ENCODE assay signal across 17 cellular contexts in genomic region chr6:142333431-142333830, GRCh38. TPM values are rescaled to one million over a fixed set of nuclear protein-coding genes. Genes with fewer than 3 reads are reported as not detected.
DNase-seq lines count a peak whose midpoint lies in the region; ATAC-seq, FAIRE-seq and TF ChIP-seq lines count a peak whose summit lies in the region.
"Had no signal": no experiment of that assay in that cellular context is flagged by ENCODE, and none has a peak within 500 bp of the region (broad histone marks: within the 10 kb centered on the region; RNA-seq: fewer than 3 reads in every experiment).

No MANE protein-coding gene starts in this region.

- intact Hi-C loops in MCF 10A (cut with micrococcal nuclease) (no loop called here), mammary epithelial cell (cut with micrococcal nuclease) (no loop called here), vagina (cut with DNase I) (no loop called here)

- H3K36me3 ChIP-seq in mammary epithelial cell (ENCODE audit: insufficient read depth, low read length) (no peaks in the 10 kb centered on the region), vagina (no peaks in the 10 kb centered on the region)
- H3K36me3 ChIP-seq: BLaER1, HAP-1 had no signal

- H3K4me1 ChIP-seq in mammary epithelial cell (ENCODE audit: insufficient read depth, low read length) (peaks cover 25% of the 10 kb centered on the region), vagina (no peaks in the 10 kb centered on the region)
- H3K4me1 ChIP-seq: BLaER1 had no signal

- H3K9me3 ChIP-seq in mammary epithelial cell (replicated peaks; ENCODE audit: insufficient read depth, low read length) = no peaks in the 10 kb centered on the region
- no peaks in the 10 kb centered on the region for H3K9me3 ChIP-seq in vagina
- H3K9me3 ChIP-seq: BLaER1, Caco-2, HAP-1 had no signal

- 92% methylated on average over 2 of the region's 2 CpGs for WGBS in mammary epithelial cell (ENCODE audit: low coverage, missing lambda C conversion rate)

- H3K36me3 Mint-ChIP-seq in MCF 10A (ENCODE audit: insufficient read depth, unreplicated experiment) (no peaks in the 10 kb centered on the region), type B pancreatic cell (no peaks in the 10 kb centered on the region)
- H3K36me3 Mint-ChIP-seq: CD14-positive monocyte; CD4-positive, alpha-beta memory T cell had no signal

- peaks cover 30% of the 10 kb centered on the region for H3K79me2 ChIP-seq in mammary epithelial cell (ENCODE audit: insufficient read depth, low read length)

- CTCF ChIA-PET in MCF 10A (lab: Yijun Ruan, JAX) = interaction anchor here (0.6 kb wide), 1 partner anchor 169 kb away, joined by 3 read pairs; no protein-coding TSS in a partner anchor
- CTCF ChIA-PET in mammary epithelial cell (lab: Charles Lee; ENCODE audit: low non-redundant PET) = interaction anchor here (0.6 kb wide), 1 partner anchor 18 kb away, joined by 11 read pairs; no protein-coding TSS in a partner anchor

- H3K27ac Mint-ChIP-seq in MCF 10A (ENCODE audit: low read depth, unreplicated experiment) (no peak overlapping the region), type B pancreatic cell (no peak overlapping the region)
- H3K27ac Mint-ChIP-seq: CD14-positive monocyte; CD4-positive, alpha-beta memory T cell had no signal

- POLR2A ChIA-PET in MCF 10A (lab: Yijun Ruan, JAX) = interaction anchor here (1.0 kb wide), 1 partner anchor 9 kb away, joined by 5 read pairs; no protein-coding TSS in a partner anchor

- no peak overlapping the region for H2AFZ ChIP-seq in mammary epithelial cell (ENCODE audit: low read depth, low read length)
- H2AFZ ChIP-seq: GM23248 had no signal

- TF ChIP-seq CTCF in MCF 10A (IDR thresholded peaks at IDR 0.05; ENCODE audit: unreplicated experiment) = no peak
- TF ChIP-seq CTCF in mammary epithelial cell (conservative IDR thresholded peaks at IDR 0.05 in 1 of 2, IDR thresholded peaks at IDR 0.05 in 1 of 2; ENCODE audit: extremely low read depth in 1 of 2, insufficient read depth in 1 of 2, low read depth in 1 of 2, low read length in 2 of 2) = no peak
- no peak for TF ChIP-seq CTCF in vagina (IDR thresholded peaks at IDR 0.05)
- no peak for TF ChIP-seq CTCF in type B pancreatic cell (conservative IDR thresholded peaks at IDR 0.05)

- BruUV-seq in MCF 10A (replicated peaks; lab: Mats Ljungman, UMichigan) = no TSS peak
- no TSS peak for BruUV-seq in mammary epithelial cell (replicated peaks; lab: Mats Ljungman, UMichigan)

- H3K27ac ChIP-seq in mammary epithelial cell (ENCODE audit: insufficient read depth, low read depth, low read length) = no peak overlapping the region
- H3K27ac ChIP-seq in vagina = no peak overlapping the region
- H3K27ac ChIP-seq: 22Rv1, BLaER1, GM23248 had no signal

- dilution Hi-C loops in mammary epithelial cell (cut with HindIII; ENCODE audit: low sequenced_read_pairs) = no loop called here

- peak; percentile 13 for DNase-seq in MCF 10A (ENCODE audit: unreplicated experiment)
- no peak for DNase-seq in mammary epithelial cell
- DNase-seq in NCI-H226 = peak; percentile 28
- no peak for DNase-seq in vagina (ENCODE audit: extremely low spot score in 2 of 2)
- DNase-seq in type B pancreatic cell (ENCODE audit: extremely low spot score, unreplicated experiment) = no peak
- DNase-seq: Caco-2; CD4-positive, alpha-beta memory T cell; GM23248 had no signal

- no peaks in the 10 kb centered on the region for H4K20me1 ChIP-seq in mammary epithelial cell (ENCODE audit: insufficient read depth, low read length)
- H4K20me1 ChIP-seq: BLaER1 had no signal

- no peaks in the 10 kb centered on the region for H3K9me3 Mint-ChIP-seq in MCF 10A (ENCODE audit: unreplicated experiment)
- no peaks in the 10 kb centered on the region for H3K9me3 Mint-ChIP-seq in type B pancreatic cell
- H3K9me3 Mint-ChIP-seq: CD14-positive monocyte; CD4-positive, alpha-beta memory T cell had no signal

- H3K27me3 Mint-ChIP-seq in MCF 10A (ENCODE audit: insufficient read depth, unreplicated experiment) = no peaks in the 10 kb centered on the region
- no peaks in the 10 kb centered on the region for H3K27me3 Mint-ChIP-seq in type B pancreatic cell

- H3K27me3 ChIP-seq in mammary epithelial cell (ENCODE audit: insufficient read depth, low read length) (no peaks in the 10 kb centered on the region), vagina (no peaks in the 10 kb centered on the region)
- H3K27me3 ChIP-seq: BLaER1 had no signal

- no peak overlapping the region for H3K4me3 ChIP-seq in mammary epithelial cell (replicated peaks in 1 of 3; ENCODE audit: insufficient read depth in 1 of 3, low read depth in 2 of 3, low read length in 3 of 3)
- H3K4me3 ChIP-seq in vagina = no peak overlapping the region
- H3K4me3 ChIP-seq: BLaER1, GM23248, HAP-1 had no signal

- H3K4me1 Mint-ChIP-seq in MCF 10A (ENCODE audit: insufficient read depth, unreplicated experiment) = no peaks in the 10 kb centered on the region
- H3K4me1 Mint-ChIP-seq in type B pancreatic cell (ENCODE audit: unreplicated experiment) = peaks cover 15% of the 10 kb centered on the region
- H3K4me1 Mint-ChIP-seq: CD14-positive monocyte had no signal

- TF ChIP-seq POLR2A in vagina (IDR thresholded peaks at IDR 0.05) = no peak

- no peak for ATAC-seq in HG03139 (IDR thresholded peaks at IDR 0.05; ENCODE audit: unreplicated experiment)

- no peak overlapping the region for H3K9ac ChIP-seq in mammary epithelial cell (ENCODE audit: insufficient read depth, low read length)
- H3K9ac ChIP-seq: BLaER1, GM23248 had no signal

- in situ Hi-C loops in mammary epithelial cell (cut with MboI; ENCODE audit: low sequenced_read_pairs in 2 of 2) = no loop called here

- peak; percentile 90 for FAIRE-seq in TTC549 (lab: Jason Lieb, UNC)
- FAIRE-seq: D721Med, G401.6, GM12891 had no signal

- H3K4me3 Mint-ChIP-seq in MCF 10A (ENCODE audit: unreplicated experiment) (no peak overlapping the region), type B pancreatic cell (no peak overlapping the region)
- H3K4me3 Mint-ChIP-seq: CD14-positive monocyte; CD4-positive, alpha-beta memory T cell had no signal

- H3K4me2 ChIP-seq in mammary epithelial cell (ENCODE audit: insufficient read depth, low read depth, low read length) = no peak overlapping the region
- H3K4me2 ChIP-seq: BLaER1 had no signal

RNA-seq across cellular contexts. Expression of gene ADGRG6, which starts 31.6 kb away (rescaled TPM):
- total RNA-seq in MCF 10A (2022) = 28.8 and 44.2 TPM in 2 replicates
- 10 to 100 TPM; 23.5 to 28.5 TPM for total RNA-seq in mammary epithelial cell
- 18.4 TPM for polyA plus RNA-seq in mammary epithelial cell
- polyA minus RNA-seq in mammary epithelial cell = 56.3 TPM
- 22.6 TPM for total RNA-seq in vagina
- total RNA-seq in type B pancreatic cell (ENCODE audit: low replicate concordance) = 26.7 and 72.3 TPM in 2 replicates
- polyA plus RNA-seq: CD4-positive, alpha-beta memory T cell had no signal

Comparison
In these comparisons a context has a peak if more than half of its experiments do, and no peak if none do; other contexts are left out.
1. DNase-seq: peak in MCF 10A (single experiment) and NCI-H226 (single experiment); none in mammary epithelial cell (single experiment), vagina (0 of 2) and type B pancreatic cell (single experiment).